ENCODE assay signal across 7 cellular contexts in the genomic region with DNA sequence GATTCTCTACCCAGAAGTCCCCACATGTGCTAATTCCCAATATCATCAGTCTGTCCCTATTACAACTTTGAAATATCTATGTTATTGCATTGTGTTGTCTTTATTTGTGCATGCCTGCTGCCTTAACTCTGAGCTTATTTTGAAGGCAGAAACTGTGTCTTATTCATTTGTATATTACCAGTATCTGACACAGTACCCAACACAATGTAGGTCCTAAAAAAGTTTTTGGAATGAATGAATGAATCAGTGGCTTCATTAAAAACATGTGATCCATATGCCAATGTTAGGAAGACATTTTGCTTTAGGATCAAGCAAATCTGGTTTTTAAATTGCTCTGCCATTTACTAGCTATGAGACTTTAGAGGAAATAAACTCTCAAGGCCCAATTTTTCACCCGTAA.
"Had no signal": no experiment of that assay in that cellular context is flagged by ENCODE, and none has a peak within 500 bp of the region (broad histone marks: within the 10 kb centered on the region; RNA-seq: fewer than 3 reads in every experiment).

No MANE protein-coding gene starts in this region.

- DNase-seq: GDM1, GF-D8 had no signal

- FAIRE-seq: G401.6, GM12891, GM12892, GM18507, GM19239 had no signal
